In the genomic region with DNA sequence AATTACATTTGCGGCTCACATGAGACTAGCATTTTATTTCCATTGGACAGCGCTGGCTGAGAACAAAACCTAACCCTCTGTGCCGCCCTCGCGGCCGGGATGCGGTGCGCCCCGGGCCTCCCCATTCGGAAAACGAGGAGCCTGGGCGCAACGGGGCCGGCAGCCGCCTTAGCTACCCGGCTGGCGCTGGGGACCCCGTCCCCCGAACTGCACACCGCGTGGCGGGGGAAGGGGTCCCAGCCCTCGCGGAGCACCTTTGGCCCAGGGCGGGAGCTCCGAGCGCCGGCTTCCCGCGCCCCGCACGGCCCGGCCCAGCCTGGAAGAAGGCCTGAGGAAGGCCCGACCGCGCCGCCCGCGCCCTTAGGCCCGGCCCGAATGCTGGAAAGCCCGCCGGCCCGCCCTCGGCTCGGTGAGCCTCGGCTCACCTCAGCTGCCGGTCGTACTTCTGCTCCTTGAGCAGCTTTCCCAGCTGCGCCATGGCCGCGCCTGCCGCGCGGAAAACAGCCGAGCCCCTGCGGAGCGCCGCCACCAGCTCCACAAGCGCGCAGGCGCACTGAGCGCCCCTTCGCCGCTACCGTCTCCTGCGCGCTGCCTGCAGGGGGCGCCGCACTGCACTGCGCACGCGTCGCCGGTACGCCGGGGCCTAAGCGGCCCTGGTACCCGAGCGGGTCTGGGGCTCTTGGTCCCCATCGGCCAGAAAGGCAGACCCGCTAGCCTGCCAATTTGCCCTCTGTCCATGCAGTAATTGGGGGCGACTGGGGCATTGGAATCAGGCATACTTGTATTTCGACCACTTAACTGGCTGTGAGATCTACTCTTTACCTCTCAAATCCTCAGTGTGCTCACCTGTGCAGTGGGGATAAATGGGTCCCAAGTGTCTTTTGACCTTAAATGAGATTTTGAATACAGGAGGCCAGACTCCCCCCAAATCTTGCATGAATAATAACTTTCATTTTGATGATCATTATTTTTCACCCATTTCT, we compare ENCODE assay signal across 9 cellular contexts. TPM values are rescaled to one million over a fixed set of nuclear protein-coding genes. Genes with fewer than 3 reads are reported as not detected.
DNase-seq lines count a peak whose midpoint lies in the region; ATAC-seq, FAIRE-seq and TF ChIP-seq lines count a peak whose summit lies in the region.
"Had no signal": no experiment of that assay in that cellular context is flagged by ENCODE, and none has a peak within 500 bp of the region (broad histone marks: within the 10 kb centered on the region; RNA-seq: fewer than 3 reads in every experiment).

A gene (minus strand): TSS at position 555 of the 983 bp plus-strand sequence. CDS start 77 bp downstream, at position 478.

- H3K4me1 Mint-ChIP-seq in central memory CD8-positive, alpha-beta T cell, result peaks cover 35% of the 10 kb centered on the region

- H3K27me3 Mint-ChIP-seq in central memory CD8-positive, alpha-beta T cell, result peaks cover 8% of the 10 kb centered on the region

- peaks cover 7% of the 10 kb centered on the region in 2 donors for H3K36me3 ChIP-seq in kidney (ENCODE audit: control insufficient read depth in 1 of 2, insufficient read depth in 2 of 2, low read length in 2 of 2)

- no peaks in the 10 kb centered on the region for H3K9me3 Mint-ChIP-seq in central memory CD8-positive, alpha-beta T cell

- peak within 1 kb of the TSS; percentile 43 to 71 for H3K9ac ChIP-seq in kidney (ENCODE audit: low read length in 2 of 2)

- peak within 1 kb of the TSS; percentile 77 to 78 for H3K27ac ChIP-seq in kidney (ENCODE audit: low read depth in 2 of 2, low read length in 2 of 2)

- TF ChIP-seq POLR2A in GM18951 (IDR thresholded peaks at IDR 0.05; ENCODE audit: extremely low read depth, insufficient read depth, insufficient read length), result peak; percentile 93

- peaks cover 0 to 8% of the 10 kb centered on the region in 2 donors for H3K4me1 ChIP-seq in kidney (ENCODE audit: control insufficient read depth in 1 of 2, insufficient read depth in 1 of 2, low read depth in 1 of 2, low read length in 2 of 2)

- no peaks in the 10 kb centered on the region for H3K9me3 ChIP-seq in kidney (ENCODE audit: control insufficient read depth in 1 of 2, low read length in 2 of 2)

- ATAC-seq in HG03196 (IDR thresholded peaks at IDR 0.05; ENCODE audit: unreplicated experiment), result peak; percentile 91
- ATAC-seq in central memory CD8-positive, alpha-beta T cell (replicated peaks; ENCODE audit: extremely low read depth, poor library complexity, severe bottlenecking), result peak; percentile 91

- intact Hi-C loops in kidney (cut with DNase I), result no loop called here

- peak within 1 kb of the TSS; percentile 54 to 69 for H3K4me3 ChIP-seq in kidney (ENCODE audit: low read length in 2 of 2)

- FAIRE-seq in kidney (lab: Jason Lieb, UNC), result no peak
- FAIRE-seq: endometrium had no signal

- TF ChIP-seq CTCF in AG09319 (IDR thresholded peaks at IDR 0.05; ENCODE audit: low read depth, low read length) (peak; percentile 78), kidney (IDR thresholded peaks at IDR 0.05; ENCODE audit: borderline replicate concordance, extremely low read depth, insufficient read depth) (peak; percentile 99)

- DNase-seq in AG09319 (ENCODE audit: extremely low read depth, low read depth) (peak; percentile 54), NCI-H226 (peak; percentile 71), kidney (peak; percentile 93)
- DNase-seq in activated CD4-positive, CD25-positive, alpha-beta regulatory T cell treated with anti-CD3 and anti-CD28 coated beads, Interleukin-2, amount 50 U/mL, for 16 hours (ENCODE audit: low read depth, low spot score), result peak; percentile 79
- DNase-seq in central memory CD8-positive, alpha-beta T cell (ENCODE audit: low spot score in 2 of 2), result peak; percentile 83 to 84
- peak; percentile 91 for DNase-seq in stimulated activated CD4-positive, alpha-beta T cell treated with anti-CD3 and anti-CD28 coated beads, Interleukin-15, amount 100 ng/mL, for 24 hours

- in situ Hi-C loops in GM18951 (cut with MboI; ENCODE audit: low sequenced_read_pairs, unreplicated experiment), result no loop called here

- H3K36me3 Mint-ChIP-seq in central memory CD8-positive, alpha-beta T cell (ENCODE audit: insufficient read depth), result peaks cover 23% of the 10 kb centered on the region

- peak within 1 kb of the TSS; percentile 69 for H3K4me3 Mint-ChIP-seq in central memory CD8-positive, alpha-beta T cell

- peak within 1 kb of the TSS; percentile 57 for H3K27ac Mint-ChIP-seq in central memory CD8-positive, alpha-beta T cell (ENCODE audit: low read depth)

RNA-seq across cellular contexts. Expression of the gene that starts here (rescaled TPM):
- 45.6 TPM for total RNA-seq in kidney
- 37.5 TPM for polyA plus RNA-seq in kidney (ENCODE audit: insufficient read depth, low read depth, low replicate concordance)

Comparison
In these comparisons a context has a peak if more than half of its experiments do, and no peak if none do; other contexts are left out.
1. Peak in every context shown above with its lines: DNase-seq, ATAC-seq, H3K4me3 ChIP-seq and H3K27ac ChIP-seq.